12 cellular contexts compared by ENCODE assay signal in genomic region chr22:27825174-27825573, GRCh38. TPM values are rescaled to one million over a fixed set of nuclear protein-coding genes. Genes with fewer than 3 reads are reported as not detected.
DNase-seq lines count a peak whose midpoint lies in the region; ATAC-seq, FAIRE-seq and TF ChIP-seq lines count a peak whose summit lies in the region.
"Had no signal": no experiment of that assay in that cellular context is flagged by ENCODE, and none has a peak within 500 bp of the region (broad histone marks: within the 10 kb centered on the region; RNA-seq: fewer than 3 reads in every experiment).

No MANE protein-coding gene starts in this region.

- TF ChIP-seq CTCF in Caco-2 (IDR thresholded peaks at IDR 0.05; ENCODE audit: insufficient read depth in 1 of 2, low read depth in 1 of 2, low read length in 1 of 2, severe bottlenecking in 1 of 2, unreplicated experiment in 1 of 2) (peak; percentile 23 to 37), HFFc6 (IDR thresholded peaks at IDR 0.05) (peak; percentile 73)

- H2BK5ac ChIP-seq in mesendoderm (ENCODE audit: low read length), result no peak overlapping the region

- no peak overlapping the region for H3K9ac ChIP-seq in mesendoderm (ENCODE audit: low read length)

- H3K27me3 ChIP-seq in Caco-2 (replicated peaks; ENCODE audit: control insufficient read depth, insufficient read depth, low read length), result no peaks in the 10 kb centered on the region
- no peaks in the 10 kb centered on the region for H3K27me3 ChIP-seq in mesendoderm (ENCODE audit: insufficient read depth, low read length, poor library complexity)

- H3K4me3 ChIP-seq in Caco-2 (ENCODE audit: low read depth, low read length) (no peak overlapping the region), mesendoderm (ENCODE audit: low read length) (no peak overlapping the region)

- H4K5ac ChIP-seq in mesendoderm (ENCODE audit: low read length), result no peak overlapping the region

- no peaks in the 10 kb centered on the region for H3K79me1 ChIP-seq in mesendoderm (ENCODE audit: low read length)

- H3K27ac ChIP-seq in mesendoderm (ENCODE audit: low read depth, low read length), result no peak overlapping the region

- H3K79me2 ChIP-seq in mesendoderm (ENCODE audit: control insufficient read depth, insufficient read depth, low read length), result no peaks in the 10 kb centered on the region

- H3K23ac ChIP-seq in mesendoderm (ENCODE audit: low read length), result no peak overlapping the region

- no CpG with 5 or more reads among the region's 6 CpGs for WGBS in mesendoderm (ENCODE audit: extremely low coverage, insufficient coverage, low lambda C conversion rate)

- no peak overlapping the region for H4K8ac ChIP-seq in mesendoderm (ENCODE audit: low read depth, low read length)

- H3K4ac ChIP-seq in mesendoderm (ENCODE audit: low read depth, low read length), result no peak overlapping the region

- no peak for ATAC-seq in GM18498 (IDR thresholded peaks at IDR 0.05; ENCODE audit: unreplicated experiment)
- ATAC-seq: activated naive CD4-positive, alpha-beta T cell treated with anti-CD3 and anti-CD28 coated beads, Interleukin-2, amount 50 U/mL, for 72 hours; naive thymus-derived CD4-positive, alpha-beta T cell had no signal

- POLR2A ChIA-PET in Caco-2 (lab: Charles Lee), result no interaction called here

- H3K4me1 Mint-ChIP-seq in Caco-2 (ENCODE audit: low read depth, unreplicated experiment), result no peaks in the 10 kb centered on the region
- H3K4me1 Mint-ChIP-seq in HFFc6 (ENCODE audit: low read depth), result no peaks in the 10 kb centered on the region
- H3K4me1 Mint-ChIP-seq in activated naive CD4-positive, alpha-beta T cell treated with anti-CD3 and anti-CD28 coated beads, Interleukin-2, amount 10 ng/mL, durations not matched to agents 7 days and 5 days, result no peaks in the 10 kb centered on the region
- H3K4me1 Mint-ChIP-seq: naive thymus-derived CD4-positive, alpha-beta T cell had no signal

- no peak overlapping the region for H3K56ac ChIP-seq in mesendoderm (ENCODE audit: low read length)

- CTCF ChIA-PET in Caco-2 (lab: Charles Lee), result interaction anchor here (0.6 kb wide), 3 partner anchors 12 to 306 kb away, joined by 3 read pairs; no protein-coding TSS in a partner anchor
- CTCF ChIA-PET in activated naive CD4-positive, alpha-beta T cell treated with anti-CD3 and anti-CD28 coated beads, Interleukin-2, amount 10 ng/mL, durations not matched to agents 7 days and 5 days (lab: Charles Lee), result interaction anchor here (0.9 kb wide), 1 partner anchor 63 kb away, joined by 3 read pairs; no protein-coding TSS in a partner anchor

- H3K9me3 ChIP-seq in Caco-2, result no peaks in the 10 kb centered on the region

- H3K9me3 Mint-ChIP-seq in Caco-2 (ENCODE audit: unreplicated experiment) (no peaks in the 10 kb centered on the region), HFFc6 (no peaks in the 10 kb centered on the region)
- H3K9me3 Mint-ChIP-seq in activated naive CD4-positive, alpha-beta T cell treated with anti-CD3 and anti-CD28 coated beads, Interleukin-2, amount 10 ng/mL, durations not matched to agents 7 days and 5 days, result no peaks in the 10 kb centered on the region
- H3K9me3 Mint-ChIP-seq: activated naive CD4-positive, alpha-beta T cell treated with anti-CD3 and anti-CD28 coated beads, Interleukin-2, amount 50 U/mL, for 72 hours had no signal

- H3K4me2 ChIP-seq in mesendoderm (ENCODE audit: low read length), result no peak overlapping the region

- no peak overlapping the region for H2BK15ac ChIP-seq in mesendoderm (replicated peaks; ENCODE audit: low read depth)

- intact Hi-C loops in Caco-2 (cut with micrococcal nuclease; ENCODE audit: unreplicated experiment), result no loop called here

- H3K4me1 ChIP-seq in Caco-2 (no peaks in the 10 kb centered on the region), mesendoderm (ENCODE audit: control insufficient read depth, low read depth, low read length) (no peaks in the 10 kb centered on the region)

- no peaks in the 10 kb centered on the region for H3K27me3 Mint-ChIP-seq in Caco-2 (ENCODE audit: insufficient read depth, unreplicated experiment)
- peaks cover 10% of the 10 kb centered on the region for H3K27me3 Mint-ChIP-seq in HFFc6 (ENCODE audit: insufficient read depth)
- H3K27me3 Mint-ChIP-seq in activated naive CD4-positive, alpha-beta T cell treated with anti-CD3 and anti-CD28 coated beads, Interleukin-2, amount 10 ng/mL, durations not matched to agents 7 days and 5 days, result peaks cover 3% of the 10 kb centered on the region

- TF ChIP-seq POLR2A in GM12891 (IDR thresholded peaks at IDR 0.05; ENCODE audit: low read depth, low read length), result no peak

- H3K4me3 Mint-ChIP-seq in Caco-2 (ENCODE audit: unreplicated experiment), result no peak overlapping the region
- no peak overlapping the region for H3K4me3 Mint-ChIP-seq in HFFc6
- no peak overlapping the region for H3K4me3 Mint-ChIP-seq in activated naive CD4-positive, alpha-beta T cell treated with anti-CD3 and anti-CD28 coated beads, Interleukin-2, amount 10 ng/mL, durations not matched to agents 7 days and 5 days
- H3K4me3 Mint-ChIP-seq: naive thymus-derived CD4-positive, alpha-beta T cell had no signal

- no peak overlapping the region for H3K18ac ChIP-seq in mesendoderm (ENCODE audit: low read length)

- H2BK120ac ChIP-seq in mesendoderm (ENCODE audit: low read depth, low read length), result no peak overlapping the region

- no TSS peak for BruUV-seq in Caco-2 (replicated peaks; lab: Mats Ljungman, UMichigan)

- FAIRE-seq in GM12891 (lab: Jason Lieb, UNC), result no peak
- FAIRE-seq: G401.6 had no signal

- H2AK5ac ChIP-seq in mesendoderm (ENCODE audit: low read length), result no peak overlapping the region

- no peak overlapping the region for H3K27ac Mint-ChIP-seq in Caco-2 (ENCODE audit: unreplicated experiment)
- no peak overlapping the region for H3K27ac Mint-ChIP-seq in HFFc6
- H3K27ac Mint-ChIP-seq in activated naive CD4-positive, alpha-beta T cell treated with anti-CD3 and anti-CD28 coated beads, Interleukin-2, amount 10 ng/mL, durations not matched to agents 7 days and 5 days, result no peak overlapping the region
- H3K27ac Mint-ChIP-seq: activated naive CD4-positive, alpha-beta T cell treated with anti-CD3 and anti-CD28 coated beads, Interleukin-2, amount 50 U/mL, for 72 hours; naive thymus-derived CD4-positive, alpha-beta T cell had no signal

- H3K36me3 Mint-ChIP-seq in Caco-2 (ENCODE audit: insufficient read depth, unreplicated experiment) (no peaks in the 10 kb centered on the region), HFFc6 (ENCODE audit: low read depth) (no peaks in the 10 kb centered on the region; the same call in 1 of the 2 replicates)
- H3K36me3 Mint-ChIP-seq in activated naive CD4-positive, alpha-beta T cell treated with anti-CD3 and anti-CD28 coated beads, Interleukin-2, amount 10 ng/mL, durations not matched to agents 7 days and 5 days, result peaks cover 2% of the 10 kb centered on the region
- H3K36me3 Mint-ChIP-seq: activated naive CD4-positive, alpha-beta T cell treated with anti-CD3 and anti-CD28 coated beads, Interleukin-2, amount 50 U/mL, for 72 hours had no signal

- H3K36me3 ChIP-seq in Caco-2 (ENCODE audit: control insufficient read depth, insufficient read depth, low read length) (no peaks in the 10 kb centered on the region), mesendoderm (ENCODE audit: control insufficient read depth, insufficient read depth, low read length) (no peaks in the 10 kb centered on the region)

- DNase-seq in Caco-2 (peak in 1 of 2 experiments; percentile 16), HFFc6 (no peak), mesendoderm (peak; percentile 50), GM19240 (ENCODE audit: insufficient read length, low spot score) (no peak), occipital lobe (lab: John Stamatoyannopoulos, UW) (no peak), GM12891 (ENCODE audit: insufficient read length, low spot score) (no peak)
- peak; percentile 51 for DNase-seq in activated naive CD4-positive, alpha-beta T cell treated with anti-CD3 and anti-CD28 coated beads, Interleukin-2, amount 10 ng/mL, durations not matched to agents 7 days and 5 days
- DNase-seq: naive thymus-derived CD4-positive, alpha-beta T cell; NCI-H1436 treated with DMSO at 0.1 percent for 48 hours had no signal

TF ChIP-seq in GM12891, 5 proteins besides CTCF, POLR2A, EP300 and RAD21:
- no peak for TF ChIP-seq POLR2AphosphoS5 (IDR thresholded peaks at IDR 0.05; ENCODE audit: low read depth, low read length)
- no peak for TF ChIP-seq SPI1 (IDR thresholded peaks at IDR 0.05; ENCODE audit: low read depth, low read length)
- TF ChIP-seq POU2F2 (IDR thresholded peaks at IDR 0.05; ENCODE audit: low read depth, low read length), result no peak
- no peak for TF ChIP-seq TAF1 (IDR thresholded peaks at IDR 0.05; ENCODE audit: low read depth, low read length)
- TF ChIP-seq PAX5 (IDR thresholded peaks at IDR 0.05; ENCODE audit: insufficient read depth, low read length, severe bottlenecking), result no peak

RNA-seq across cellular contexts. Expression of gene MN1, which starts 23.6 kb away (rescaled TPM):
- 0.32 and 0.44 TPM in 2 replicates for total RNA-seq in Caco-2 (2022)
- under 1 TPM; 0.09 to 0.14 (median 0.12) TPM for total RNA-seq in HFFc6 (2021; fragmentation: NEBNext Ultra II Directional; extraction: Animal tissue kit (Norgen Biotek cat#: 25700))
- polyA plus RNA-seq in mesendoderm (2013, experiment 1 of 2), result 1.3 TPM
- polyA plus RNA-seq in mesendoderm (2013, experiment 2 of 2), result 1.4 TPM
- 24.8 TPM for total RNA-seq in occipital lobe
- 0.18 TPM for polyA plus RNA-seq in GM12891 (2012; ENCODE audit: low read depth, missing spikeins)
- polyA plus RNA-seq: naive thymus-derived CD4-positive, alpha-beta T cell had no signal

Comparison
In these comparisons a context has a peak if more than half of its experiments do, and no peak if none do; other contexts are left out.
1. DNase-seq: peak in activated naive CD4-positive, alpha-beta T cell treated with anti-CD3 and anti-CD28 coated beads, Interleukin-2, amount 10 ng/mL, durations not matched to agents 7 days and 5 days (single experiment) and mesendoderm (single experiment); none in HFFc6 (single experiment), GM19240 (single experiment), occipital lobe (single experiment) and GM12891 (single experiment).
2. RNA of gene MN1, which starts 23.6 kb away (total RNA-seq): 24.8 TPM in occipital lobe (single experiment); 0.32 to 0.44 TPM in Caco-2 and 0.09 to 0.14 TPM in HFFc6; every median in the first group is over 10 times any median in the second.